In the genomic region with DNA sequence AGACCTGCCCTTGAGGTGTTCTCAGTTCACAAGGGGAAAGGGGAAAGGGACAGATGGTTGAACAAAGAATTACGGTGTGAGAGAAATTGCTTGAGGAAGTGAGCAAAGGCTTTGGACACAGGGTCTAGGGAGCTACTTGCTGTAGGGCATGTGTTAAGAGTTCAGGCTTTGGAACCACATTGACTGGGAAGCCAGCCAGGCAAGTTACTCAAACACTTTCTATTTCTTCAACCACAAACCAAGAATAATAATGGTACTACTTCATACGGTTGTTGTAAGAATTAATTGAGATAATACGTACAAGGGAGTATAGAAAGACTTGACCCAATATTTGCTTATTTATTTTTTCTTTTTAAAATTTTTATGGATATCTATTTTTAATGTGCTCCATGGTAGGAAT, we compare ENCODE assay signal across 8 cellular contexts. TPM values are rescaled to one million over a fixed set of nuclear protein-coding genes. Genes with fewer than 3 reads are reported as not detected.
DNase-seq lines count a peak whose midpoint lies in the region; FAIRE-seq and TF ChIP-seq lines count a peak whose summit lies in the region.

No MANE protein-coding gene starts in this region.

- no peak overlapping the region for H3K9ac ChIP-seq in H9 (ENCODE audit: extremely low read depth, insufficient read length, low read length)

- H3K27me3 Mint-ChIP-seq in H9 (ENCODE audit: low read depth): no peaks in the 10 kb centered on the region
- no peaks in the 10 kb centered on the region for H3K27me3 Mint-ChIP-seq in activated CD4-positive, alpha-beta memory T cell treated with anti-CD3 and anti-CD28 coated beads for 36 hours

- no peak overlapping the region for H4K8ac ChIP-seq in H9 (replicated peaks; ENCODE audit: insufficient read length, low read depth, low read length)

- peaks cover 54% of the 10 kb centered on the region; the same call in 1 of the 2 replicates for H3K79me2 ChIP-seq in H9 (ENCODE audit: insufficient read depth, low read length)
- no peaks in the 10 kb centered on the region for H3K79me2 ChIP-seq in osteoblast (ENCODE audit: insufficient read depth, low read length)

- POLR2A ChIA-PET in activated CD4-positive, alpha-beta memory T cell treated with anti-CD3 and anti-CD28 coated beads for 36 hours (lab: Charles Lee): no interaction called here

- CTCF ChIA-PET in activated CD4-positive, alpha-beta memory T cell treated with anti-CD3 and anti-CD28 coated beads for 36 hours (lab: Charles Lee): no interaction called here

- no CpG with 5 or more reads among the region's 3 CpGs for WGBS in H9 (ENCODE audit: extremely low coverage, insufficient read length, low lambda C conversion rate)

- H3K23ac ChIP-seq in H9 (ENCODE audit: insufficient read length, low read depth, low read length): no peak overlapping the region

- H3K9me3 ChIP-seq in H9 (ENCODE audit: control insufficient read depth, low read depth, low read length) (no peaks in the 10 kb centered on the region), osteoblast (ENCODE audit: low read depth, low read length) (no peaks in the 10 kb centered on the region)

- H3K23me2 ChIP-seq in H9 (ENCODE audit: insufficient read length, low read depth, low read length, poor library complexity, severe bottlenecking): no peaks in the 10 kb centered on the region

- H4K91ac ChIP-seq in H9 (ENCODE audit: insufficient read length, low read depth, low read length): no peak overlapping the region

- H3K36me3 Mint-ChIP-seq in H9 (ENCODE audit: insufficient read depth in 1 of 3, low read depth in 3 of 3): 0 out of 7 replicates have a peak, but pooled peaks cover 0 to 2% (median 0%) of the 10 kb centered on the region in 3 experiments
- no peaks in the 10 kb centered on the region for H3K36me3 Mint-ChIP-seq in activated CD4-positive, alpha-beta memory T cell treated with anti-CD3 and anti-CD28 coated beads for 36 hours

- H2BK5ac ChIP-seq in H9 (ENCODE audit: insufficient read length, low read length): no peak overlapping the region

- H2AFZ ChIP-seq in H9 (ENCODE audit: low read length): no peak overlapping the region
- no peak overlapping the region for H2AFZ ChIP-seq in osteoblast (ENCODE audit: low read length)

- no peaks in the 10 kb centered on the region for H4K20me1 ChIP-seq in H9 (ENCODE audit: control insufficient read depth, insufficient read depth, insufficient read length)
- peaks cover 4% of the 10 kb centered on the region for H4K20me1 ChIP-seq in osteoblast (ENCODE audit: insufficient read depth, low read length)

- H3T11ph ChIP-seq in H9 (ENCODE audit: low read length): no peak overlapping the region

- H2BK120ac ChIP-seq in H9 (ENCODE audit: low read depth, low read length, poor library complexity, severe bottlenecking): no peak overlapping the region

- H3K4ac ChIP-seq in H9 (ENCODE audit: low read depth, low read length): no peak overlapping the region

- peaks cover 46 to 57% of the 10 kb centered on the region in 2 experiments for H3K4me1 Mint-ChIP-seq in H9
- no peaks in the 10 kb centered on the region for H3K4me1 Mint-ChIP-seq in activated CD4-positive, alpha-beta memory T cell treated with anti-CD3 and anti-CD28 coated beads for 36 hours (ENCODE audit: low read depth)

- DNase-seq in GM06990 (ENCODE audit: extremely low read depth, insufficient read length) (peak; percentile 20), H9 (no peak), LoVo (ENCODE audit: low spot score) (peak; percentile 52), bronchial epithelial cell (ENCODE audit: low read depth) (peak; percentile 96), osteoblast (ENCODE audit: insufficient read length, low spot score, missing footprints) (peak; percentile 96), NK-92 (lab: John Stamatoyannopoulos, UW; ENCODE audit: unreplicated experiment) (no peak), cerebellar cortex (ENCODE audit: low spot score) (no peak)
- no peak for DNase-seq in activated CD4-positive, alpha-beta memory T cell treated with anti-CD3 and anti-CD28 coated beads for 36 hours

- TF ChIP-seq CTCF in GM06990 (IDR thresholded peaks at IDR 0.05; ENCODE audit: insufficient read depth, low read length, poor library complexity, severe bottlenecking) (no peak), H9 (conservative IDR thresholded peaks at IDR 0.05) (no peak), bronchial epithelial cell (IDR thresholded peaks at IDR 0.05; ENCODE audit: insufficient read depth, low read length, severe bottlenecking) (no peak), osteoblast (IDR thresholded peaks at IDR 0.05; ENCODE audit: extremely low read depth, low read depth, low read length) (no peak)

- H2BK20ac ChIP-seq in H9 (ENCODE audit: low read depth, low read length, poor library complexity, severe bottlenecking): no peak overlapping the region

- no peaks in the 10 kb centered on the region for H3K36me3 ChIP-seq in GM06990 (ENCODE audit: control insufficient read depth, insufficient read depth, low read length)
- H3K36me3 ChIP-seq in bronchial epithelial cell (ENCODE audit: control insufficient read depth, insufficient read depth, low read length): no peaks in the 10 kb centered on the region
- H3K36me3 ChIP-seq in osteoblast (ENCODE audit: insufficient read depth, low read length): no peaks in the 10 kb centered on the region

- no peak overlapping the region for H2BK12ac ChIP-seq in H9 (ENCODE audit: insufficient read length, low read depth, low read length)

- no peak overlapping the region for H2BK15ac ChIP-seq in H9 (ENCODE audit: low read depth, low read length)

- H3K4me2 ChIP-seq in H9 (ENCODE audit: insufficient read depth, insufficient read length, low read length) (no peak overlapping the region), osteoblast (ENCODE audit: insufficient read depth, low read length) (peak overlapping the region; percentile 46)

- no peak overlapping the region for H2AK5ac ChIP-seq in H9 (ENCODE audit: insufficient read length, low read length)

- FAIRE-seq in bronchial epithelial cell (lab: Jason Lieb, UNC): no peak

- no peaks in the 10 kb centered on the region for H3K79me1 ChIP-seq in H9 (ENCODE audit: insufficient read depth, low read depth, low read length, poor library complexity, severe bottlenecking)

- H3K27ac Mint-ChIP-seq in H9: peak overlapping the region in 2 of 3 experiments; percentile 7 to 67; a peak in 2 of 7 replicates
- H3K27ac Mint-ChIP-seq in activated CD4-positive, alpha-beta memory T cell treated with anti-CD3 and anti-CD28 coated beads for 36 hours: no peak overlapping the region

- no peak overlapping the region for H4K5ac ChIP-seq in H9 (ENCODE audit: insufficient read length, low read depth, low read length)

- no peak overlapping the region for H3K18ac ChIP-seq in H9 (ENCODE audit: insufficient read length, low read depth, low read length)

- H3K4me3 ChIP-seq in GM06990 (replicated peaks; ENCODE audit: low read depth, low read length) (no peak overlapping the region), bronchial epithelial cell (ENCODE audit: low read depth, low read length) (no peak overlapping the region), osteoblast (ENCODE audit: insufficient read depth, low read length) (no peak overlapping the region)

- intact Hi-C loops in activated CD4-positive, alpha-beta memory T cell treated with anti-CD3 and anti-CD28 coated beads for 36 hours (cut with micrococcal nuclease): no loop called here

- H3K56ac ChIP-seq in H9 (ENCODE audit: insufficient read length, low read depth, low read length): no peak overlapping the region

- H3K4me1 ChIP-seq in H9 (ENCODE audit: insufficient read depth, low read length) (peaks cover 24% of the 10 kb centered on the region), osteoblast (ENCODE audit: insufficient read depth, low read length) (peaks cover 38% of the 10 kb centered on the region)

- no peaks in the 10 kb centered on the region for H3K27me3 ChIP-seq in GM06990 (replicated peaks; ENCODE audit: control insufficient read depth, insufficient read depth, low read length)
- no peaks in the 10 kb centered on the region for H3K27me3 ChIP-seq in H9 (ENCODE audit: insufficient read depth, low read length)
- H3K27me3 ChIP-seq in bronchial epithelial cell (ENCODE audit: control insufficient read depth, insufficient read depth, low read length): no peaks in the 10 kb centered on the region
- peaks cover 3% of the 10 kb centered on the region for H3K27me3 ChIP-seq in osteoblast (ENCODE audit: insufficient read depth, low read length)

- H3K9me3 Mint-ChIP-seq in H9: no peaks in the 10 kb centered on the region
- H3K9me3 Mint-ChIP-seq in activated CD4-positive, alpha-beta memory T cell treated with anti-CD3 and anti-CD28 coated beads for 36 hours: no peaks in the 10 kb centered on the region

- no peak overlapping the region for H3K27ac ChIP-seq in H9 (ENCODE audit: insufficient read length, low read depth, low read length)
- no peak overlapping the region for H3K27ac ChIP-seq in osteoblast (ENCODE audit: low read depth, low read length)

- H3K14ac ChIP-seq in H9 (ENCODE audit: insufficient read depth, low read length): no peak overlapping the region

- no peak overlapping the region for H3K4me3 Mint-ChIP-seq in H9
- H3K4me3 Mint-ChIP-seq in activated CD4-positive, alpha-beta memory T cell treated with anti-CD3 and anti-CD28 coated beads for 36 hours: no peak overlapping the region

RNA-seq across cellular contexts. Expression of gene AK4, which starts 26.6 kb away (rescaled TPM):
- total RNA-seq in H9 (2021) (45.2 and 45.6 TPM in 2 replicates), bronchial epithelial cell (36.2 and 52.9 TPM in 2 replicates), osteoblast (18.3 and 37.6 TPM in 2 replicates)
- 10 to 100 TPM; 42.7 to 45.5 TPM for total RNA-seq in activated CD4-positive, alpha-beta memory T cell treated with anti-CD3 and anti-CD28 coated beads for 36 hours

Comparison
In these comparisons a context has a peak if more than half of its experiments do, and no peak if none do; other contexts are left out.
1. DNase-seq: peak in GM06990 (single experiment), LoVo (single experiment), bronchial epithelial cell (single experiment) and osteoblast (single experiment); none in H9 (single experiment), NK-92 (single experiment), cerebellar cortex (single experiment) and activated CD4-positive, alpha-beta memory T cell treated with anti-CD3 and anti-CD28 coated beads for 36 hours (single experiment).